In the genomic region with DNA sequence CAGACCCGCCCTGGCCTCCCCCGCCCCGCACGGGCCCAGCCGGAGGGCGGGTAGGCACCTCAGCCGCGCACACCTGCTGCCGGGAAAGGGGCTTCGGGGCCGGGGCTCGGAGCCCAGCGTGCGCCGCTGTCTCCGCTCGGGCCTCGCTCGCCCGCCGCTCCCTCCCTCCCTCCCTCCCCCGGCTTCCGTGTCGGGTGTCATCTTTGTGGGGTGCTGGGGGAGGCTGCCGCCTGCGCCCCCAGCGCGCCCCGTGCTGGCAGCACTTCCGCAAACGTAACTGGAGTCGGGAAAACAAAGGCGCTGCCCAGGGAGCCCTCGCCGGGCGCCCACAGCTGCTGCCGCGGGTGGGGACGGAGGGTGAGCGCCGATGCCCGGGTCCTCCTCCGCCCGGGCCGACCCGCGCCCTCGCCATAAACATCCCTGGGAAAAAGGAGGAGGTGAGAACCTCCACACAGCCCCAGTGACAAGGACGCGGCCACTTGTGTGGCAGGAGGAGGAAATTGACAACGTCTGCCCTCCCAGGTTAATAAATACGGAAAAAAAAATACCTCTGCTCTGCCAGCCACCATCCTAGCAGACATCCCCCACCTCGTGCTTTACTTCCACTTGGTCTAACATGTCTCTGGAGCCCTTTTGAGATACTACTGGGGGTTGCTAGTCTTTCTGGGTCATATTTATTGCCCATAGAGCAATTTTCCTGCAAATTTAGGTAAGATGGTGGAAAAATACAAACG, we compare ENCODE assay signal across 8 cellular contexts. TPM values are rescaled to one million over a fixed set of nuclear protein-coding genes. Genes with fewer than 3 reads are reported as not detected.
A peak's percentile ranks its signal among the peaks of the same experiment; 100 is the strongest.
DNase-seq lines count a peak whose midpoint lies in the region; ATAC-seq and TF ChIP-seq lines count a peak whose summit lies in the region.

No MANE protein-coding gene starts in this region.

- H3K27me3 ChIP-seq in Caco-2 (replicated peaks; ENCODE audit: control insufficient read depth, insufficient read depth, low read length), result no peaks in the 10 kb centered on the region
- peaks cover 13% of the 10 kb centered on the region for H3K27me3 ChIP-seq in Panc1 (ENCODE audit: control insufficient read depth, insufficient read depth, low read length)
- no peaks in the 10 kb centered on the region for H3K27me3 ChIP-seq in thoracic aorta (replicated peaks; ENCODE audit: insufficient read depth)

- POLR2A ChIA-PET in Caco-2 (lab: Charles Lee), result no interaction called here
- POLR2A ChIA-PET in Panc1 (lab: Charles Lee), result no interaction called here

- TF ChIP-seq CTCF in Caco-2 (IDR thresholded peaks at IDR 0.05; ENCODE audit: insufficient read depth in 1 of 2, low read depth in 1 of 2, low read length in 1 of 2, severe bottlenecking in 1 of 2, unreplicated experiment in 1 of 2) (no peak), Panc1 (IDR thresholded peaks at IDR 0.05) (no peak), glutamatergic neuron (IDR thresholded peaks at IDR 0.05; ENCODE audit: partially characterized antibody, unreplicated experiment) (no peak), osteocyte (IDR thresholded peaks at IDR 0.05) (no peak), thoracic aorta (IDR thresholded peaks at IDR 0.05) (no peak)

- H3K27me3 Mint-ChIP-seq in Caco-2 (ENCODE audit: insufficient read depth, unreplicated experiment) (no peaks in the 10 kb centered on the region), glutamatergic neuron (ENCODE audit: unreplicated experiment) (peaks cover 2% of the 10 kb centered on the region), osteocyte (ENCODE audit: unreplicated experiment) (peaks cover 5% of the 10 kb centered on the region)

- no peaks in the 10 kb centered on the region for H3K9me3 ChIP-seq in Caco-2
- H3K9me3 ChIP-seq in Panc1 (ENCODE audit: control insufficient read depth, insufficient read depth, low read depth, low read length), result no peaks in the 10 kb centered on the region
- H3K9me3 ChIP-seq in thoracic aorta, result no peaks in the 10 kb centered on the region

- BruUV-seq in Caco-2 (replicated peaks; lab: Mats Ljungman, UMichigan) (no TSS peak), Panc1 (replicated peaks; lab: Mats Ljungman, UMichigan) (no TSS peak)

- H3K4me1 ChIP-seq in Caco-2, result peaks cover 15% of the 10 kb centered on the region
- H3K4me1 ChIP-seq in Panc1 (ENCODE audit: control insufficient read depth, insufficient read depth, low read length), result peaks cover 6% of the 10 kb centered on the region
- peaks cover 0 to 16% of the 10 kb centered on the region in 2 donors for H3K4me1 ChIP-seq in thoracic aorta (ENCODE audit: control insufficient read depth in 1 of 2, low read depth in 2 of 2)

- CTCF ChIA-PET in Caco-2 (lab: Charles Lee) (interaction anchor here (0.7 kb wide), 1 partner anchor 348 kb away, joined by 4 read pairs; no protein-coding TSS in a partner anchor), Panc1 (lab: Charles Lee) (no interaction called here)

- in situ Hi-C loops in Panc1 (cut with HindIII; ENCODE audit: low pct_unique_long_range_greater_than_20kb, low sequenced_read_pairs), result no loop called here

- H3K4me3 ChIP-seq in Caco-2 (ENCODE audit: low read depth, low read length) (peak overlapping the region; percentile 70), Panc1 (ENCODE audit: low read depth in 2 of 2, low read length in 2 of 2) (peak overlapping the region; percentile 54 to 56), thoracic aorta (peak overlapping the region; percentile 76)

- ATAC-seq in GM19452 (IDR thresholded peaks at IDR 0.05; ENCODE audit: unreplicated experiment) (peak; percentile 60), HG03565 (IDR thresholded peaks at IDR 0.05; ENCODE audit: unreplicated experiment) (peak; percentile 41), Panc1 (peak; percentile 70), thoracic aorta (ENCODE audit: insufficient number of reproducible peaks, low FRiP score, low read depth) (no peak)

- H3K4me1 Mint-ChIP-seq in Caco-2 (ENCODE audit: low read depth, unreplicated experiment) (no peaks in the 10 kb centered on the region), glutamatergic neuron (ENCODE audit: low read depth, unreplicated experiment) (no peaks in the 10 kb centered on the region), osteocyte (ENCODE audit: unreplicated experiment) (no peaks in the 10 kb centered on the region)

- H3K27ac ChIP-seq in Panc1 (ENCODE audit: low read length) (peak overlapping the region; percentile 51), thoracic aorta (peak overlapping the region in 1 of 2 donors; percentile 12)

- intact Hi-C loops in Caco-2 (cut with micrococcal nuclease; ENCODE audit: unreplicated experiment) (loop anchor here (10.0 kb wide), 1 partner anchor 276 kb away; no protein-coding TSS in a partner anchor), Panc1 (cut with micrococcal nuclease; ENCODE audit: unreplicated experiment) (no loop called here)

- H3K4me3 Mint-ChIP-seq in Caco-2 (ENCODE audit: unreplicated experiment) (peak overlapping the region; percentile 66), glutamatergic neuron (ENCODE audit: unreplicated experiment) (peak overlapping the region; percentile 85), osteocyte (ENCODE audit: unreplicated experiment) (peak overlapping the region; percentile 74)

- H3K9me3 Mint-ChIP-seq in Caco-2 (ENCODE audit: unreplicated experiment) (no peaks in the 10 kb centered on the region), glutamatergic neuron (ENCODE audit: unreplicated experiment) (peaks cover 7% of the 10 kb centered on the region), osteocyte (ENCODE audit: unreplicated experiment) (no peaks in the 10 kb centered on the region)

- DNase-seq in Caco-2, result peak in 1 of 2 experiments; percentile 51
- no peak for DNase-seq in Panc1 (ENCODE audit: low read depth, low spot score)
- DNase-seq in activated gamma-delta T cell treated with anti-CD3 and anti-CD28 coated beads, Interleukin-2, amount 50 U/mL, for 16 hours (ENCODE audit: low read depth), result peak; percentile 59
- DNase-seq in glutamatergic neuron, result peak; percentile 61
- DNase-seq in osteocyte (ENCODE audit: extremely low spot score, unreplicated experiment), result no peak
- no peak for DNase-seq in thoracic aorta (ENCODE audit: low spot score)

- H3K27ac Mint-ChIP-seq in Caco-2 (ENCODE audit: unreplicated experiment), result no peak overlapping the region
- H3K27ac Mint-ChIP-seq in glutamatergic neuron (ENCODE audit: unreplicated experiment), result peak overlapping the region; percentile 59
- H3K27ac Mint-ChIP-seq in osteocyte (ENCODE audit: unreplicated experiment), result no peak overlapping the region

- no peaks in the 10 kb centered on the region; the same call in 1 of the 2 replicates for H3K36me3 ChIP-seq in Caco-2 (ENCODE audit: control insufficient read depth, insufficient read depth, low read length)
- H3K36me3 ChIP-seq in Panc1 (ENCODE audit: control insufficient read depth, insufficient read depth, low read length), result no peaks in the 10 kb centered on the region
- no peaks in the 10 kb centered on the region for H3K36me3 ChIP-seq in thoracic aorta

- H3K36me3 Mint-ChIP-seq in Caco-2 (ENCODE audit: insufficient read depth, unreplicated experiment) (no peaks in the 10 kb centered on the region), glutamatergic neuron (ENCODE audit: unreplicated experiment) (no peaks in the 10 kb centered on the region), osteocyte (ENCODE audit: unreplicated experiment) (peaks cover 4% of the 10 kb centered on the region)

RNA-seq across cellular contexts. Expression of gene MFSD6, which starts 0.6 kb away (rescaled TPM):
- total RNA-seq in Caco-2 (2022) (10.9 and 11.1 TPM in 2 replicates), Panc1 (2021; ENCODE audit: unreplicated experiment) (10.4 TPM), glutamatergic neuron (ENCODE audit: unreplicated experiment) (31.0 TPM), osteocyte (7.1 and 12.1 TPM in 2 replicates), thoracic aorta (10 to 100 TPM; 61.0 to 75.1 TPM)
- polyA plus RNA-seq in Panc1 (2012; ENCODE audit: insufficient read length), result 11.9 TPM

Comparison
In these comparisons a context has a peak if more than half of its experiments do, and no peak if none do; other contexts are left out.
1. DNase-seq: peak in activated gamma-delta T cell treated with anti-CD3 and anti-CD28 coated beads, Interleukin-2, amount 50 U/mL, for 16 hours (single experiment) and glutamatergic neuron (single experiment); none in Panc1 (single experiment), osteocyte (single experiment) and thoracic aorta (single experiment).
2. Peak in every context shown above with its lines, with median percentiles within 50 percentile points of each other: H3K4me3 ChIP-seq and H3K4me3 Mint-ChIP-seq.